ENCODE assay signal across 8 cellular contexts in the genomic region with DNA sequence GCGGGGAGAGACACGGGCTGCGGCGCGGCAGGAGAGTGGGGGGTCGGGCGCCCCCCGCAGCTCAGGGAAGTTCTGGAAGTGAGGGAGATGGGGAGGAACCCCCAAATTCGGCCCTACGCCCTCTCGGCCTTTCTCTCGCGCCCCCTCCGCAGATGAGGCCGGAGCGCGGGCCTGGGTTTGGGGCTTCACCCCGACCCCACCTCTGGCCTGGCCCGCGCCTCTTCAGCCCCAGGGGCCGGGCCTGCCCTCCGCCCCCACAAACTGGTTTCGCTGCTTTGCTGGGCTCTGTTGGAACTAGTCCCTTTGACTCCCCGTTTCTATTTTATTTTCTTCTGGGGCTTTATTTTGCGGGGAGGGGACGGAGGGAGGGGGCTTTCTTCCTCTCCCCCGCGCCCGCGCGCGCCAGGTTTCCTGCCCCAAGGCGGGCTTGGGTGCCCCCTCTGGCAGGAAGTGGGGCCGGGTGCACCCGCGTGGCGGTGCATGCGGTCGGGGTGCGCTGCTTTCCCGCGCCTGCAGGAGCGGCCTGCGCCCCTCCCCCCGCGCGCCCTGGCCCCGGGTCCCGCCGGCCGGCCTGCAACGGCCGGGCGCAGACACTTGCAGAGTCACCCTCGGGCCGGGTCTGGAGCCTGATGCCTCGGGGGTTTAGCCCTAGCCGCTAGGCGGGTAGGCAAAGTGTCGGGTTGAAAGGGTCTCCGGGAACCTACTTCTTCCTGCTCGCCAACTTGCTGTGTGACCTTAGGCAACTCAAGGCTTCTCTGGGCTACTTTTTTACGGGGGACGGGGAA. TPM values are rescaled to one million over a fixed set of nuclear protein-coding genes. Genes with fewer than 3 reads are reported as not detected.
DNase-seq lines count a peak whose midpoint lies in the region; ATAC-seq, FAIRE-seq and TF ChIP-seq lines count a peak whose summit lies in the region.

No MANE protein-coding gene starts in this region.

- TF ChIP-seq POLR2A in Peyer's patch (IDR thresholded peaks at IDR 0.05), result no peak

- intact Hi-C loops in pancreas (cut with DNase I), result no loop called here

- peak in 5 of 6 experiments; percentile 34 to 49 (median 45) for TF ChIP-seq CTCF in Peyer's patch (IDR thresholded peaks at IDR 0.05)
- no peak for TF ChIP-seq CTCF in pancreas (IDR thresholded peaks at IDR 0.05)
- no peak for TF ChIP-seq CTCF in omental fat pad (IDR thresholded peaks at IDR 0.05)

- no peaks in the 10 kb centered on the region for H3K27me3 ChIP-seq in Peyer's patch
- H3K27me3 ChIP-seq in pancreas, result no peaks in the 10 kb centered on the region

- H3K4me1 ChIP-seq in Peyer's patch (peaks cover 0 to 35% (median 3%) of the 10 kb centered on the region in 4 donors), pancreas (peaks cover 0 to 12% (median 0%) of the 10 kb centered on the region in 3 donors)

- WGBS in pancreas, 2 donors, result 5 to 6% methylated on average over 52 to 64 of the region's 64 CpGs

- H3K4me3 ChIP-seq in Peyer's patch (peak overlapping the region; percentile 45 to 88 (median 70)), pancreas (peak overlapping the region; percentile 63 to 69 (median 68))

- H3K27ac ChIP-seq in Peyer's patch, result peak overlapping the region; percentile 74 to 97 (median 84)
- peak overlapping the region; percentile 22 to 58 (median 31) for H3K27ac ChIP-seq in pancreas

- peak; percentile 12 for DNase-seq in DMS79 (lab: John Stamatoyannopoulos, UW)
- peak; percentile 76 to 83 (median 76) for DNase-seq in Peyer's patch
- DNase-seq in activated effector memory CD4-positive, alpha-beta T cell treated with anti-CD3 and anti-CD28 coated beads, Interleukin-2, amount 50 U/mL, for 16 hours, result peak; percentile 91
- DNase-seq in glomerular visceral epithelial cell (ENCODE audit: extremely low spot score), result peak; percentile 57
- peak; percentile 35 to 77 (median 52) for DNase-seq in pancreas
- DNase-seq in omental fat pad (ENCODE audit: low spot score), result no peak

- H3K36me3 ChIP-seq in Peyer's patch (peaks cover 0 to 21% (median 0%) of the 10 kb centered on the region in 3 donors), pancreas (no peaks in the 10 kb centered on the region)

- H3K9me3 ChIP-seq in Peyer's patch (no peaks in the 10 kb centered on the region), pancreas (no peaks in the 10 kb centered on the region)

- ATAC-seq in HG02588 (IDR thresholded peaks at IDR 0.05; ENCODE audit: unreplicated experiment), result peak; percentile 1
- ATAC-seq in pancreas, result peak in 3 of 4 donors; percentile 17 to 44 (median 33)
- no peak for ATAC-seq in omental fat pad (ENCODE audit: low FRiP score)
- ATAC-seq in HG03432 (IDR thresholded peaks at IDR 0.05; ENCODE audit: unreplicated experiment), result no peak

- no peak for FAIRE-seq in pancreas (lab: Jason Lieb, UNC)

RNA-seq across cellular contexts. Expression of gene HMGA1, which starts 1.2 kb away (rescaled TPM):
- total RNA-seq in Peyer's patch (100 to 1,000 TPM in 1 of 4 donors, 10 to 100 TPM in 3; 71.3 to 102 (median 90.7) TPM), pancreas (10 to 100 TPM; 19.0 to 38.7 (median 25.8) TPM), omental fat pad (10 to 100 TPM; 15.6 to 80.7 (median 31.3) TPM)
- polyA plus RNA-seq in pancreas, result 10 to 100 TPM; 17.0 to 19.7 TPM

RNA-seq across cellular contexts. Expression of gene SMIM29, which starts 10.9 kb away (rescaled TPM):
- total RNA-seq in Peyer's patch (10 to 100 TPM in 3 of 4 donors, 1 to 10 TPM in 1; 8.9 to 30.5 (median 14.9) TPM), pancreas (10 to 100 TPM in 1 of 6 donors, 1 to 10 TPM in 5; 5.9 to 12.4 (median 7.1) TPM), omental fat pad (10 to 100 TPM; 11.8 to 23.8 (median 17.2) TPM)
- polyA plus RNA-seq in pancreas, result 10 to 100 TPM; 29.9 to 35.0 TPM

Comparison
In these comparisons a context has a peak if more than half of its experiments do, and no peak if none do; other contexts are left out.
1. ATAC-seq: peak in HG02588 (single experiment) and pancreas (3 of 4); none in omental fat pad (single experiment) and HG03432 (single experiment).
2. CTCF ChIP-seq: peak in Peyer's patch (5 of 6); none in pancreas (0 of 4) and omental fat pad (0 of 3).